In the genomic region with DNA sequence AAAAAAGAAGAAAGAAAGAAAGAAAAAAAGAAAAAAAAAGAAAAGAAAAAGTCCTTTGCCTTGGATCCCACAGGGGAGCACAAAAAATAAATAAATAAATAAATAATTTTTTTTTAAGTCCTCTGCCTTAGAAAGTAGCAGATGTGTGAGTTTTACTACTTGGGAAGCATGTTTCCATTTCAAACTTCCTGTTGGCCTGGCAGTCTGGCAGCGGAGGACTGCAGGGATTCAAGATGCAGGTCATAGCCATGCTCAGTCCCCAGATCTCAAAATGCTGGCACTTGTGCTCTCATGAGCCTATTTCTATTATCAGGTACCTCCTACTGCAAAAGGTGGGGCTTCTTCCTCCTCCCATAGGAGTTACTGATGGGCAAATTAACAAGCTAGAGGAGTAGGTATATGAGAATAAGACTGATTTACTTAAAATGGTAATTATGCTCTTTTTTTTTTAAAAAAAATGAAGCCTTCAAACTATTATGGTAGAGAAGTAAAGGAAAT, we compare ENCODE assay signal across 20 cellular contexts. TPM values are rescaled to one million over a fixed set of nuclear protein-coding genes. Genes with fewer than 3 reads are reported as not detected.
DNase-seq lines count a peak whose midpoint lies in the region; FAIRE-seq and TF ChIP-seq lines count a peak whose summit lies in the region.
"Had no signal": no experiment of that assay in that cellular context is flagged by ENCODE, and none has a peak within 500 bp of the region (broad histone marks: within the 10 kb centered on the region; RNA-seq: fewer than 3 reads in every experiment).

No MANE protein-coding gene starts in this region.

- TF ChIP-seq CTCF in 22Rv1 (IDR thresholded peaks at IDR 0.05) (no peak), LNCaP clone FGC (IDR thresholded peaks at IDR 0.05; ENCODE audit: control insufficient read depth, extremely low read depth, insufficient read depth) (no peak), fibroblast of villous mesenchyme (IDR thresholded peaks at IDR 0.05; ENCODE audit: insufficient read depth, low read depth, low read length) (no peak), prostate gland (IDR thresholded peaks at IDR 0.05) (no peak), ascending aorta (IDR thresholded peaks at IDR 0.05) (no peak)

- FAIRE-seq in small intestine (lab: Jason Lieb, UNC) (no peak), GM12892 (lab: Jason Lieb, UNC) (no peak)
- FAIRE-seq: A549 had no signal

- intact Hi-C loops in prostate gland (cut with DNase I) (no loop called here), ascending aorta (cut with DNase I) (no loop called here)

- H3K4me3 ChIP-seq in LNCaP clone FGC (ENCODE audit: low read depth, low read length) (no peak overlapping the region), fibroblast of villous mesenchyme (ENCODE audit: low read depth, low read length) (no peak overlapping the region), prostate gland (no peak overlapping the region), small intestine (ENCODE audit: low read depth in 1 of 2, low read length in 2 of 2) (no peak overlapping the region), HAP-1 (no peak overlapping the region), ascending aorta (no peak overlapping the region)
- H3K4me3 ChIP-seq: A549, MG63, PC-9, SK-N-MC had no signal

- H3K4me1 ChIP-seq in prostate gland (replicated peaks) (peaks cover 11% of the 10 kb centered on the region), small intestine (ENCODE audit: control insufficient read depth in 2 of 2, insufficient read depth in 1 of 2, low read depth in 1 of 2, low read length in 1 of 2) (peaks cover 0 to 7% of the 10 kb centered on the region in 2 donors), HAP-1 (peaks cover 10% of the 10 kb centered on the region), ascending aorta (peaks cover 2 to 33% of the 10 kb centered on the region in 2 donors)

- H3K27ac ChIP-seq in 22Rv1 (peak overlapping the region; percentile 76), prostate gland (peak overlapping the region; percentile 26 to 50), small intestine (ENCODE audit: low read depth in 1 of 2, low read length in 1 of 2) (no peak overlapping the region), ascending aorta (no peak overlapping the region)
- H3K27ac ChIP-seq: A549, PC-9, SK-N-MC had no signal

- H3K36me3 ChIP-seq in prostate gland (no peaks in the 10 kb centered on the region), small intestine (ENCODE audit: control insufficient read depth in 2 of 2, insufficient read depth in 2 of 2, low read length in 2 of 2) (peaks cover 0 to 3% of the 10 kb centered on the region in 2 donors), HAP-1 (replicated peaks) (peaks cover 14% of the 10 kb centered on the region), ascending aorta (peaks cover 6 to 11% of the 10 kb centered on the region in 2 donors)

- in situ Hi-C loops in HAP-1 (cut with MboI; ENCODE audit: low sequenced_read_pairs), result no loop called here

- 50% methylated on average over 1 of the region's 1 CpG for WGBS in prostate gland
- 86 to 100% (median 92%) methylated on average over 1 of the region's 1 CpG for WGBS in small intestine, 3 donors

- no peaks in the 10 kb centered on the region for H3K9me3 ChIP-seq in prostate gland
- H3K9me3 ChIP-seq in small intestine (ENCODE audit: control insufficient read depth, low read depth), result no peaks in the 10 kb centered on the region
- H3K9me3 ChIP-seq in HAP-1, result no peaks in the 10 kb centered on the region
- no peaks in the 10 kb centered on the region for H3K9me3 ChIP-seq in ascending aorta
- H3K9me3 ChIP-seq: A549, MG63 had no signal

- H3K27me3 ChIP-seq in prostate gland (replicated peaks; ENCODE audit: insufficient read depth) (no peaks in the 10 kb centered on the region), small intestine (ENCODE audit: control insufficient read depth in 2 of 2, insufficient read depth in 2 of 2, low read length in 2 of 2) (no peaks in the 10 kb centered on the region), HAP-1 (ENCODE audit: low read depth) (no peaks in the 10 kb centered on the region), ascending aorta (no peaks in the 10 kb centered on the region)
- H3K27me3 ChIP-seq: MG63 had no signal

- DNase-seq in LNCaP clone FGC (ENCODE audit: low read depth), result peak; percentile 71
- peak; percentile 68 for DNase-seq in fibroblast of villous mesenchyme (ENCODE audit: low read depth)
- no peak for DNase-seq in prostate gland (ENCODE audit: low spot score)
- DNase-seq in small intestine, result no peak
- DNase-seq in GM12892 (ENCODE audit: insufficient read length), result no peak
- no peak for DNase-seq in HAP-1 (ENCODE audit: low spot score in 2 of 2)
- DNase-seq in ascending aorta (ENCODE audit: low spot score in 2 of 2), result no peak
- DNase-seq: COR-L47, GDM1, H9, Kasumi-1, MG63, NCI-H1694 treated with DMSO at 0.1 percent for 48 hours, NCI-H2081 treated with DMSO at 0.1 percent for 48 hours, NCI-H446 treated with DMSO at 0.1 percent for 48 hours, PC-9, RPMI8226 had no signal

- TF ChIP-seq POLR2A in prostate gland (IDR thresholded peaks at IDR 0.05), result no peak
- TF ChIP-seq POLR2A in GM12892 (IDR thresholded peaks at IDR 0.05; ENCODE audit: low read depth, low read length), result no peak

RNA-seq across cellular contexts. Expression of a gene that starts 54.2 kb away (rescaled TPM):
- total RNA-seq in fibroblast of villous mesenchyme, result 0.64 and 1.3 TPM in 2 replicates
- total RNA-seq in prostate gland, result 10 to 100 TPM; 35.1 to 45.2 TPM
- polyA plus RNA-seq in small intestine, result 10 to 100 TPM; 18.3 to 24.4 (median 18.4) TPM
- polyA plus RNA-seq in GM12892 (2012; ENCODE audit: missing spikeins), result 0.34 TPM
- not detected for total RNA-seq in ascending aorta

Comparison
In these comparisons a context has a peak if more than half of its experiments do, and no peak if none do; other contexts are left out.
1. H3K27ac ChIP-seq: peak in 22Rv1 (single experiment) and prostate gland (2 of 2); none in small intestine (0 of 2) and ascending aorta (0 of 2).
2. DNase-seq: peak in LNCaP clone FGC (single experiment) and fibroblast of villous mesenchyme (single experiment); none in prostate gland (single experiment), small intestine (single experiment), GM12892 (single experiment), HAP-1 (0 of 2) and ascending aorta (0 of 2).
3. RNA of a gene that starts 54.2 kb away (total RNA-seq): 35.1 to 45.2 TPM in prostate gland; 0.64 to 1.3 TPM in fibroblast of villous mesenchyme and not detected in ascending aorta (single experiment); every median in the first group is over 10 times any median in the second.